8 cellular contexts compared by ENCODE assay signal in the genomic region with DNA sequence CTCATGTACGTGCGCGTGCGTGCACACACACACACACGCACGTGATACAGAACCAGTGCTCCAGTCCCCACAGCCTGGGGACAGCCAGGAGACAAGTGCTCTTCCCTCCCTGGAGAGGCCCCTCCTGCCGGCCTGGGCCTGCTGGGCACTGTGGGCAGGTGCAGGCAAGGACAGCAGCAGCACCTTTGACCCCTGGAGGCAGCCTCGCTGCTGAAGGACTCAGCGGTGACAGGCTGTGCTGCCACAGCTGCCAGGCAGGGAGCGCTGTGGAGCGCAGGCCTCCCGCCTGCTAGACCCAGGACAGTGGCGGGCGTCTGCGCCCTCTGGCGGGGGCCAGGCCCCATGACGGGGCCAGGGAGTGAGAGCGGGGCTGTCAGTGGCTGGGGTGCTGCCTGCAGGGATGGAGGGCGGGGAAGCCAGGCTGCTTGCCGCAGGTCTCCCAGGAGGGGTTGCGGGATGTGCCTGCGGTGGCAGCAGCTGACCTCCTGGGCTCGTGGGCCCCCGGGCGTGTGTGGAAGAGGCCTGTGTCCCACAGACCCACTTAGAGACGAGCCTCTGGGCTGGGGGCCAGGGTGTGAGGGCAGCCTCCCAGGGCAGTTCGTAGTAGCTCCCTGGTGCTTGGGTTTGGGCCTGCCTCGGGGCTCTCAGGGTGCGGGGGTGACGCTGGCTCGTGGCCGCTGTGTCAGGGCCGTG.
DNase-seq lines count a peak whose midpoint lies in the region; ATAC-seq and TF ChIP-seq lines count a peak whose summit lies in the region.

No MANE protein-coding gene starts in this region.

- H3K4me3 Mint-ChIP-seq in activated CD4-positive, alpha-beta memory T cell treated with anti-CD3 and anti-CD28 coated beads for 36 hours, result no peak overlapping the region

- no peaks in the 10 kb centered on the region for H3K9me3 ChIP-seq in lung (ENCODE audit: control insufficient read depth in 2 of 2, insufficient read depth in 1 of 2, low read length in 1 of 2)

- peaks cover 0 to 7% of the 10 kb centered on the region in 2 donors for H3K4me1 ChIP-seq in lung (ENCODE audit: control insufficient read depth in 2 of 2, insufficient read depth in 2 of 2, low read length in 2 of 2)

- CTCF ChIA-PET in activated CD4-positive, alpha-beta memory T cell treated with anti-CD3 and anti-CD28 coated beads for 36 hours (lab: Charles Lee), result interaction anchor here (0.6 to 5.5 kb wide), 28 partner anchors 9 to 675 kb away, joined by 3 to 87 read pairs (median 4); a partner anchor contains a TSS

- no peak overlapping the region for H3K4me3 ChIP-seq in lung

- H3K36me3 Mint-ChIP-seq in activated CD4-positive, alpha-beta memory T cell treated with anti-CD3 and anti-CD28 coated beads for 36 hours, result no peaks in the 10 kb centered on the region

- H3K27me3 Mint-ChIP-seq in activated CD4-positive, alpha-beta memory T cell treated with anti-CD3 and anti-CD28 coated beads for 36 hours, result no peaks in the 10 kb centered on the region

- POLR2A ChIA-PET in activated CD4-positive, alpha-beta memory T cell treated with anti-CD3 and anti-CD28 coated beads for 36 hours (lab: Charles Lee), result no interaction called here

- H3K27ac ChIP-seq in lung (ENCODE audit: low read depth in 1 of 2, low read length in 1 of 2), result no peak overlapping the region

- H3K27me3 ChIP-seq in lung (ENCODE audit: control insufficient read depth, insufficient read depth), result no peaks in the 10 kb centered on the region

- TF ChIP-seq CTCF in AG09319 (IDR thresholded peaks at IDR 0.05; ENCODE audit: low read depth, low read length) (no peak; the same call in none of the 2 replicates), lung (IDR thresholded peaks at IDR 0.05; ENCODE audit: control extremely low read depth, extremely low read depth) (peak; percentile 100)

- H3K27ac Mint-ChIP-seq in activated CD4-positive, alpha-beta memory T cell treated with anti-CD3 and anti-CD28 coated beads for 36 hours, result no peak overlapping the region

- DNase-seq in AG09319 (ENCODE audit: extremely low read depth, low read depth) (peak; percentile 34), NCI-H82 (lab: John Stamatoyannopoulos, UW) (peak; percentile 91), dermis microvascular lymphatic vessel endothelial cell (ENCODE audit: low read depth in 2 of 2) (peak; percentile 56 to 83), lung (ENCODE audit: low spot score) (peak; percentile 83)
- DNase-seq in activated CD4-positive, alpha-beta memory T cell treated with anti-CD3 and anti-CD28 coated beads for 36 hours, result peak; percentile 91
- DNase-seq in stimulated activated CD8-positive, alpha-beta memory T cell treated with anti-CD3 and anti-CD28 coated beads, Interleukin-15, amount 100 ng/mL, for 1 hour (ENCODE audit: low read depth), result peak; percentile 72

- no peaks in the 10 kb centered on the region for H3K9me3 Mint-ChIP-seq in activated CD4-positive, alpha-beta memory T cell treated with anti-CD3 and anti-CD28 coated beads for 36 hours

- intact Hi-C loops in activated CD4-positive, alpha-beta memory T cell treated with anti-CD3 and anti-CD28 coated beads for 36 hours (cut with micrococcal nuclease), result loop anchor here (1.0 kb wide), 1 partner anchor 78 kb away; no protein-coding TSS in a partner anchor

- ATAC-seq in GM18907 (IDR thresholded peaks at IDR 0.05; ENCODE audit: unreplicated experiment), result peak; percentile 72
- ATAC-seq in HG03354 (IDR thresholded peaks at IDR 0.05; ENCODE audit: poor library complexity, severe bottlenecking, unreplicated experiment), result peak; percentile 89
- peak; percentile 82 for ATAC-seq in lung (ENCODE audit: insufficient read depth, low FRiP score)

- peaks cover 0 to 63% of the 10 kb centered on the region in 2 donors for H3K36me3 ChIP-seq in lung (ENCODE audit: control insufficient read depth in 2 of 2, insufficient read depth in 2 of 2, low read length in 2 of 2)

- 43 to 52% methylated on average over 32 to 33 of the region's 33 CpGs for WGBS in lung, 2 donors

- H3K4me1 Mint-ChIP-seq in activated CD4-positive, alpha-beta memory T cell treated with anti-CD3 and anti-CD28 coated beads for 36 hours (ENCODE audit: low read depth), result peaks cover 15% of the 10 kb centered on the region

Comparison
In these comparisons a context has a peak if more than half of its experiments do, and no peak if none do; other contexts are left out.
1. DNase-seq: peak in every context shown above with its lines; median percentile 91 in NCI-H82; 91 in activated CD4-positive, alpha-beta memory T cell treated with anti-CD3 and anti-CD28 coated beads for 36 hours; 83 in lung; 72 in stimulated activated CD8-positive, alpha-beta memory T cell treated with anti-CD3 and anti-CD28 coated beads, Interleukin-15, amount 100 ng/mL, for 1 hour; 70 in dermis microvascular lymphatic vessel endothelial cell; 34 in AG09319.